8 cellular contexts compared by ENCODE assay signal in genomic region chr7:130205084-130205947, GRCh38. TPM values are rescaled to one million over a fixed set of nuclear protein-coding genes. Genes with fewer than 3 reads are reported as not detected.
DNase-seq lines count a peak whose midpoint lies in the region; ATAC-seq and TF ChIP-seq lines count a peak whose summit lies in the region.

Gene TMEM209, minus strand, starts transcription at chr7:130205406. Its CDS starts 31 bp downstream, at chr7:130205375.

- H3K27me3 ChIP-seq in CD8-positive, alpha-beta memory T cell (ENCODE audit: insufficient read depth, low read length, poor library complexity, severe bottlenecking): no peaks in the 10 kb centered on the region
- no peaks in the 10 kb centered on the region for H3K27me3 ChIP-seq in lung (ENCODE audit: control insufficient read depth, insufficient read depth)

- peak within 1 kb of the TSS; percentile 95 to 100 (median 99) for H3K4me3 Mint-ChIP-seq in CD8-positive, alpha-beta memory T cell

- H3K9me3 ChIP-seq in CD8-positive, alpha-beta memory T cell (ENCODE audit: low read length): no peaks in the 10 kb centered on the region
- H3K9me3 ChIP-seq in lung (ENCODE audit: control insufficient read depth in 2 of 2, insufficient read depth in 1 of 2, low read length in 1 of 2): no peaks in the 10 kb centered on the region

- H3K4me1 Mint-ChIP-seq in CD8-positive, alpha-beta memory T cell: peaks cover 24 to 40% (median 29%) of the 10 kb centered on the region in 3 donors

- H3K27ac ChIP-seq in CD8-positive, alpha-beta memory T cell (ENCODE audit: low read depth, low read length): peak within 1 kb of the TSS; percentile 93
- peak within 1 kb of the TSS; percentile 87 to 91 for H3K27ac ChIP-seq in lung (ENCODE audit: low read depth in 1 of 2, low read length in 1 of 2)

- H3K36me3 Mint-ChIP-seq in CD8-positive, alpha-beta memory T cell: peaks cover 14 to 33% (median 16%) of the 10 kb centered on the region in 3 donors

- peak within 1 kb of the TSS; percentile 82 to 100 (median 99) for H3K27ac Mint-ChIP-seq in CD8-positive, alpha-beta memory T cell

- H3K4me1 ChIP-seq in CD8-positive, alpha-beta memory T cell (ENCODE audit: insufficient read depth, low read length): peaks cover 6% of the 10 kb centered on the region
- H3K4me1 ChIP-seq in lung (ENCODE audit: control insufficient read depth in 2 of 2, insufficient read depth in 2 of 2, low read length in 2 of 2): peaks cover 4% of the 10 kb centered on the region in 2 donors

- CTCF ChIA-PET in CD8-positive, alpha-beta memory T cell (lab: Charles Lee): interaction anchor here (1.2 to 1.4 kb wide), 2 partner anchors 13 to 135 kb away, joined by 3 to 4 read pairs; partner anchors contain the start of gene KLHDC10

- POLR2A ChIA-PET in CD8-positive, alpha-beta memory T cell (lab: Charles Lee): interaction anchor here (0.6 to 1.0 kb wide), 6 partner anchors 10 to 839 kb away, joined by 3 to 8 read pairs (median 3); partner anchors contain the start of genes KLHDC10 and ZC3HC1

- 10% methylated on average over 44 of the region's 44 CpGs for WGBS in lung, 2 donors

- H3K36me3 ChIP-seq in CD8-positive, alpha-beta memory T cell (ENCODE audit: insufficient read depth, low read length): peaks cover 8% of the 10 kb centered on the region
- peaks cover 4 to 8% of the 10 kb centered on the region in 2 donors for H3K36me3 ChIP-seq in lung (ENCODE audit: control insufficient read depth in 2 of 2, insufficient read depth in 2 of 2, low read length in 2 of 2)

- peak; percentile 86 to 97 (median 93) for DNase-seq in CD8-positive, alpha-beta memory T cell
- DNase-seq in HS-5 (ENCODE audit: low read depth) (peak; percentile 73), lung (ENCODE audit: low spot score) (peak; percentile 96)
- peak; percentile 97 for DNase-seq in NK-92 treated with Interleukin-12 subunit alpha and Interleukin-12 subunit beta, amount 100 ng/mL, for 24 hours (lab: John Stamatoyannopoulos, UW)
- DNase-seq in activated CD8-positive, alpha-beta memory T cell treated with anti-CD3 and anti-CD28 coated beads for 24 hours: peak; percentile 96
- peak; percentile 91 for DNase-seq in effector CD8-positive, alpha-beta T cell (lab: John Stamatoyannopoulos, UW)
- DNase-seq in stimulated activated CD4-positive, alpha-beta T cell treated with anti-CD3 and anti-CD28 coated beads, TNF-alpha, amount 100 ng/mL, for 4 hours (ENCODE audit: low read depth in 3 of 3): peak; percentile 79 to 90 (median 85)

- no peaks in the 10 kb centered on the region for H3K9me3 Mint-ChIP-seq in CD8-positive, alpha-beta memory T cell

- ATAC-seq in GM19468 (IDR thresholded peaks at IDR 0.05; ENCODE audit: extremely low read depth, unreplicated experiment) (peak; percentile 70), lung (ENCODE audit: insufficient read depth, low FRiP score) (peak; percentile 95)

- no peak for TF ChIP-seq CTCF in lung (IDR thresholded peaks at IDR 0.05; ENCODE audit: control extremely low read depth, extremely low read depth)

- peak within 1 kb of the TSS; percentile 80 for H3K4me3 ChIP-seq in CD8-positive, alpha-beta memory T cell (ENCODE audit: low read length)
- H3K4me3 ChIP-seq in lung: peak within 1 kb of the TSS; percentile 69

- H3K27me3 Mint-ChIP-seq in CD8-positive, alpha-beta memory T cell: no peaks in the 10 kb centered on the region

RNA-seq across cellular contexts. Expression of gene TMEM209, which starts in this region (rescaled TPM):
- 10 to 100 TPM; 52.1 to 55.7 TPM for total RNA-seq in CD8-positive, alpha-beta memory T cell
- polyA plus RNA-seq in CD8-positive, alpha-beta memory T cell: 43.1 TPM
- 10 to 100 TPM; 16.9 to 22.2 TPM for total RNA-seq in lung
- polyA plus RNA-seq in lung: 1 to 10 TPM; 8.3 to 8.4 TPM

Comparison
In these comparisons a context has a peak if more than half of its experiments do, and no peak if none do; other contexts are left out.
1. Peak in every context shown above with its lines: DNase-seq, ATAC-seq, H3K4me3 ChIP-seq and H3K27ac ChIP-seq.